12 cellular contexts compared by ENCODE assay signal in genomic region chr18:33116376-33116775, GRCh38.
DNase-seq lines count a peak whose midpoint lies in the region; ATAC-seq and TF ChIP-seq lines count a peak whose summit lies in the region.
"Had no signal": no experiment of that assay in that cellular context is flagged by ENCODE, and none has a peak within 500 bp of the region (broad histone marks: within the 10 kb centered on the region; RNA-seq: fewer than 3 reads in every experiment).

No MANE protein-coding gene starts in this region.

- no peak overlapping the region for H3K4me3 Mint-ChIP-seq in MCF 10A (ENCODE audit: unreplicated experiment)
- H3K4me3 Mint-ChIP-seq in mesothelial cell of epicardium: no peak overlapping the region
- H3K4me3 Mint-ChIP-seq: WTC11 had no signal

- POLR2A ChIA-PET in MCF 10A (lab: Yijun Ruan, JAX): no interaction called here

- BruUV-seq in MCF 10A (replicated peaks; lab: Mats Ljungman, UMichigan): no TSS peak

- DNase-seq in MCF 10A (ENCODE audit: unreplicated experiment) (peak; percentile 19), breast epithelium (ENCODE audit: low spot score in 2 of 2) (no peak), NCI-H774 (lab: John Stamatoyannopoulos, UW) (peak; percentile 66), epithelial cell of proximal tubule (ENCODE audit: low read depth) (peak; percentile 19), ureter (ENCODE audit: low spot score) (peak; percentile 49), mesothelial cell of epicardium (ENCODE audit: low spot score in 2 of 2, unreplicated experiment in 2 of 2) (no peak)
- no peak for DNase-seq in effector CD4-positive, alpha-beta T cell
- DNase-seq: activated naive CD4-positive, alpha-beta T cell treated with Interleukin-2 at 50 U/mL for 16 hours; tibial artery had no signal

- no peak for ATAC-seq in GM18870 (IDR thresholded peaks at IDR 0.05; ENCODE audit: unreplicated experiment)
- ATAC-seq: WTC11 had no signal

- H3K4me1 Mint-ChIP-seq in MCF 10A (ENCODE audit: insufficient read depth, unreplicated experiment): no peaks in the 10 kb centered on the region
- no peaks in the 10 kb centered on the region for H3K4me1 Mint-ChIP-seq in mesothelial cell of epicardium

- no peaks in the 10 kb centered on the region for H3K4me1 ChIP-seq in breast epithelium
- H3K4me1 ChIP-seq: tibial artery had no signal

- H3K36me3 ChIP-seq in breast epithelium: no peaks in the 10 kb centered on the region
- H3K36me3 ChIP-seq: neutrophil, tibial artery had no signal

- no peak overlapping the region for H3K27ac ChIP-seq in breast epithelium
- H3K27ac ChIP-seq: neutrophil, tibial artery had no signal

- TF ChIP-seq CTCF in MCF 10A (IDR thresholded peaks at IDR 0.05; ENCODE audit: unreplicated experiment) (no peak), breast epithelium (IDR thresholded peaks at IDR 0.05) (no peak), epithelial cell of proximal tubule (conservative IDR thresholded peaks at IDR 0.05; ENCODE audit: low read depth, low read length) (no peak), mesothelial cell of epicardium (IDR thresholded peaks at IDR 0.05; ENCODE audit: unreplicated experiment) (no peak)

- H3K27me3 Mint-ChIP-seq in MCF 10A (ENCODE audit: insufficient read depth, unreplicated experiment) (peaks cover 33% of the 10 kb centered on the region), mesothelial cell of epicardium (ENCODE audit: low read depth) (no peaks in the 10 kb centered on the region)

- no peaks in the 10 kb centered on the region for H3K9me3 ChIP-seq in breast epithelium
- H3K9me3 ChIP-seq: neutrophil, tibial artery had no signal

- intact Hi-C loops in MCF 10A (cut with micrococcal nuclease) (no loop called here), breast epithelium (cut with DNase I; ENCODE audit: low total_unique reads) (no loop called here)

- CTCF ChIA-PET in MCF 10A (lab: Yijun Ruan, JAX): interaction anchor here (0.5 to 0.7 kb wide), 3 partner anchors 328 to 1856 kb away, joined by 3 read pairs; no protein-coding TSS in a partner anchor

- H3K4me3 ChIP-seq in breast epithelium: no peak overlapping the region
- H3K4me3 ChIP-seq in epithelial cell of proximal tubule (ENCODE audit: low read depth, low read length): no peak overlapping the region
- H3K4me3 ChIP-seq: tibial artery had no signal

- no peak overlapping the region for H3K27ac Mint-ChIP-seq in MCF 10A (ENCODE audit: low read depth, unreplicated experiment)
- H3K27ac Mint-ChIP-seq in mesothelial cell of epicardium: no peak overlapping the region
- H3K27ac Mint-ChIP-seq: WTC11 had no signal

- no peak for TF ChIP-seq POLR2A in breast epithelium (IDR thresholded peaks at IDR 0.05)

- H3K36me3 Mint-ChIP-seq in MCF 10A (ENCODE audit: insufficient read depth, unreplicated experiment) (no peaks in the 10 kb centered on the region), mesothelial cell of epicardium (no peaks in the 10 kb centered on the region)
- H3K36me3 Mint-ChIP-seq: WTC11 had no signal

- H3K27me3 ChIP-seq in breast epithelium: no peaks in the 10 kb centered on the region
- H3K27me3 ChIP-seq: neutrophil, tibial artery had no signal

- H3K9me3 Mint-ChIP-seq in MCF 10A (ENCODE audit: unreplicated experiment): peaks cover 7% of the 10 kb centered on the region
- H3K9me3 Mint-ChIP-seq in mesothelial cell of epicardium: peaks cover 8% of the 10 kb centered on the region

Comparison
In these comparisons a context has a peak if more than half of its experiments do, and no peak if none do; other contexts are left out.
1. DNase-seq: peak in MCF 10A (single experiment), NCI-H774 (single experiment), epithelial cell of proximal tubule (single experiment) and ureter (single experiment); none in breast epithelium (0 of 2), mesothelial cell of epicardium (0 of 2) and effector CD4-positive, alpha-beta T cell (single experiment).